ENCODE assay signal across 19 cellular contexts in the genomic region with DNA sequence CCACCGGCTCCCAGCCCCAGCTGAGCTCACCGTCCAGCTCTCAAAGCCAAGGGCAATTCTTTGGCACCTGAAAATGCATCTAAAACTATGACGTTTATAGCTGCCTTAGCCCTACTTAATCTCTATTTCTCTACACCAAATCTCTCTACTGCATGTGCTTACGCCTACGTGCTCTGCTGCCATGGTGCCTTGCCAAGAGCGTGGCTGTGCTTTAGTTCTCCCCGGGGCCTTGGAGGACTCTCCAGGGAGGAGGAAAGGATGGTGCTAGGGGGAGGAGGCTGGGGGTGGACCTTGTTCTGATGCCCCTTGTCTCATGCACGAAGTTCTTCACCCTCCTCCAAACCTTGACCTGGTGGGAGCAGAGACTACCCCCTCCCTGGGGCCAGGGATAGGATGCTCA. TPM values are rescaled to one million over a fixed set of nuclear protein-coding genes. Genes with fewer than 3 reads are reported as not detected.
DNase-seq lines count a peak whose midpoint lies in the region; ATAC-seq and TF ChIP-seq lines count a peak whose summit lies in the region.
"Had no signal": no experiment of that assay in that cellular context is flagged by ENCODE, and none has a peak within 500 bp of the region (broad histone marks: within the 10 kb centered on the region; RNA-seq: fewer than 3 reads in every experiment).

No MANE protein-coding gene starts in this region.

- H3K36me3 Mint-ChIP-seq in central memory CD8-positive, alpha-beta T cell (ENCODE audit: insufficient read depth), result peaks cover 7% of the 10 kb centered on the region
- H3K36me3 Mint-ChIP-seq in natural killer cell treated with Interleukin-12 subunit alpha and Interleukin-12 subunit beta and Interleukin-15 and Interleukin-18, amount 100 ng/mL, for 72 hours, result no peaks in the 10 kb centered on the region

- ATAC-seq in left ventricle myocardium superior (no peak), heart right ventricle (no peak), HG03354 (IDR thresholded peaks at IDR 0.05; ENCODE audit: poor library complexity, severe bottlenecking, unreplicated experiment) (no peak)
- ATAC-seq in central memory CD8-positive, alpha-beta T cell (replicated peaks; ENCODE audit: extremely low read depth, poor library complexity, severe bottlenecking), result no peak
- ATAC-seq in natural killer cell treated with Interleukin-12 subunit alpha and Interleukin-12 subunit beta and Interleukin-15 and Interleukin-18, amount 100 ng/mL, for 72 hours, result no peak

- H3K27me3 Mint-ChIP-seq in central memory CD8-positive, alpha-beta T cell, result no peaks in the 10 kb centered on the region
- H3K27me3 Mint-ChIP-seq in natural killer cell treated with Interleukin-12 subunit alpha and Interleukin-12 subunit beta and Interleukin-15 and Interleukin-18, amount 100 ng/mL, for 72 hours, result no peaks in the 10 kb centered on the region

- H3K27ac ChIP-seq in heart right ventricle (no peak overlapping the region), brain microvascular endothelial cell (no peak overlapping the region)
- H3K27ac ChIP-seq: C4-2B had no signal

- in situ Hi-C loops in brain microvascular endothelial cell (cut with HindIII; ENCODE audit: low pct_ligation_motif_present, low sequenced_read_pairs), result no loop called here

- TF ChIP-seq CTCF in heart right ventricle (IDR thresholded peaks at IDR 0.05) (no peak), brain microvascular endothelial cell (IDR thresholded peaks at IDR 0.05; ENCODE audit: low read depth, low read length, missing control alignments) (no peak)

- H3K4me1 ChIP-seq in heart right ventricle, result peaks cover 11 to 51% (median 37%) of the 10 kb centered on the region in 9 donors

- H3K4me3 Mint-ChIP-seq in central memory CD8-positive, alpha-beta T cell, result no peak overlapping the region
- H3K4me3 Mint-ChIP-seq in natural killer cell treated with Interleukin-12 subunit alpha and Interleukin-12 subunit beta and Interleukin-15 and Interleukin-18, amount 100 ng/mL, for 72 hours, result no peak overlapping the region
- H3K4me3 Mint-ChIP-seq: HFFc6 had no signal

- intact Hi-C loops in left ventricle myocardium superior (cut with micrococcal nuclease), result no loop called here
- intact Hi-C loops in heart right ventricle (cut with DNase I), result loop anchor here in 1 of 10 donors (10.0 kb wide), 2 partner anchors 49 to 219 kb away; a partner anchor contains a TSS

- no peaks in the 10 kb centered on the region for H3K9me3 Mint-ChIP-seq in central memory CD8-positive, alpha-beta T cell
- H3K9me3 Mint-ChIP-seq in natural killer cell treated with Interleukin-12 subunit alpha and Interleukin-12 subunit beta and Interleukin-15 and Interleukin-18, amount 100 ng/mL, for 72 hours, result peaks cover 3% of the 10 kb centered on the region
- H3K9me3 Mint-ChIP-seq: HFFc6 had no signal

- peak overlapping the region; percentile 52 for H3K27ac Mint-ChIP-seq in central memory CD8-positive, alpha-beta T cell (ENCODE audit: low read depth)
- H3K27ac Mint-ChIP-seq in natural killer cell treated with Interleukin-12 subunit alpha and Interleukin-12 subunit beta and Interleukin-15 and Interleukin-18, amount 100 ng/mL, for 72 hours, result peak overlapping the region; percentile 21 to 90
- H3K27ac Mint-ChIP-seq: HFFc6 had no signal

- no peak overlapping the region for H3K4me3 ChIP-seq in heart right ventricle
- no peak overlapping the region for H3K4me3 ChIP-seq in brain microvascular endothelial cell (ENCODE audit: low read depth, low read length)

- no peaks in the 10 kb centered on the region for H3K9me3 ChIP-seq in heart right ventricle
- H3K9me3 ChIP-seq: Caco-2 had no signal

- 49 to 63% methylated on average over 8 of the region's 8 CpGs for WGBS in heart right ventricle, 2 donors

- H3K36me3 ChIP-seq in heart right ventricle, result peaks cover 0 to 7% (median 1%) of the 10 kb centered on the region in 9 donors
- no peaks in the 10 kb centered on the region for H3K36me3 ChIP-seq in brain microvascular endothelial cell (replicated peaks)

- peak; percentile 27 for DNase-seq in left ventricle myocardium superior
- no peak for DNase-seq in heart right ventricle
- no peak for DNase-seq in central memory CD8-positive, alpha-beta T cell (ENCODE audit: low spot score in 2 of 2)
- no peak for DNase-seq in natural killer cell treated with Interleukin-12 subunit alpha and Interleukin-12 subunit beta and Interleukin-15 and Interleukin-18, amount 100 ng/mL, for 72 hours (ENCODE audit: low spot score)
- DNase-seq in activated naive CD4-positive, alpha-beta T cell treated with Interleukin-2 at 50 U/mL for 16 hours, result no peak
- DNase-seq in activated T-cell treated with anti-CD3 and anti-CD28 coated beads, Interleukin-2, amount 50 U/mL, for 1 hour, result no peak
- DNase-seq in brain microvascular endothelial cell, result no peak
- DNase-seq: Caco-2, DMS153, HFFc6, Kasumi-1, NCI-H1105, NCI-H187 treated with DMSO at 0.1 percent for 48 hours, NCI-H446, NCI-H69, RPMI8226, SIG-M5 had no signal

- peaks cover 45% of the 10 kb centered on the region for H3K4me1 Mint-ChIP-seq in central memory CD8-positive, alpha-beta T cell
- peaks cover 30 to 53% of the 10 kb centered on the region in 2 donors for H3K4me1 Mint-ChIP-seq in natural killer cell treated with Interleukin-12 subunit alpha and Interleukin-12 subunit beta and Interleukin-15 and Interleukin-18, amount 100 ng/mL, for 72 hours (ENCODE audit: low read depth in 2 of 2)

- H3K27me3 ChIP-seq in heart right ventricle (no peaks in the 10 kb centered on the region), brain microvascular endothelial cell (replicated peaks) (no peaks in the 10 kb centered on the region)

RNA-seq across cellular contexts. Expression of a gene that starts 9.0 kb away (rescaled TPM):
- total RNA-seq in left ventricle myocardium superior (25.4 TPM), heart right ventricle (10 to 100 TPM in 5 of 10 donors, 1 to 10 TPM in 5; 5.6 to 24.1 (median 10.5) TPM)
- 10 to 100 TPM; 10.2 to 42.9 TPM for polyA plus RNA-seq in heart right ventricle
- total RNA-seq in natural killer cell treated with Interleukin-12 subunit alpha and Interleukin-12 subunit beta and Interleukin-15 and Interleukin-18, amount 100 ng/mL, for 72 hours, result 10 to 100 TPM; 32.0 to 59.3 TPM
